Comparison of ENCODE assay signal across 9 cellular contexts in genomic region chr18:63788447-63789096, GRCh38. TPM values are rescaled to one million over a fixed set of nuclear protein-coding genes. Genes with fewer than 3 reads are reported as not detected.
DNase-seq lines count a peak whose midpoint lies in the region; ATAC-seq lines count a peak whose summit lies in the region.
"Had no signal": no experiment of that assay in that cellular context is flagged by ENCODE, and none has a peak within 500 bp of the region (broad histone marks: within the 10 kb centered on the region; RNA-seq: fewer than 3 reads in every experiment).

No MANE protein-coding gene starts in this region.

- peaks cover 10% of the 10 kb centered on the region for H3K4me1 Mint-ChIP-seq in activated T-cell treated with anti-CD3 and anti-CD28 coated beads, Interleukin-2, amount 50 U/mL, for 24 hours (ENCODE audit: low read depth)
- H3K4me1 Mint-ChIP-seq: neural crest cell had no signal

- no peak overlapping the region for H3K27ac ChIP-seq in mesenchymal stem cell (ENCODE audit: low read length, poor library complexity, severe bottlenecking)

- no peak overlapping the region for H2BK5ac ChIP-seq in mesenchymal stem cell (ENCODE audit: low read depth, low read length, poor library complexity, severe bottlenecking)

- H3K36me3 ChIP-seq in mesenchymal stem cell (ENCODE audit: control insufficient read depth in 1 of 2, insufficient read depth in 2 of 2, low read depth in 1 of 2, low read length in 2 of 2), result no peaks in the 10 kb centered on the region

- no peak overlapping the region for H3K18ac ChIP-seq in mesenchymal stem cell (ENCODE audit: low read depth in 1 of 2, low read length in 2 of 2)

- no peak overlapping the region for H3K4me2 ChIP-seq in mesenchymal stem cell (ENCODE audit: low read length, poor library complexity, severe bottlenecking)

- no peak overlapping the region for H3K9ac ChIP-seq in mesenchymal stem cell (ENCODE audit: low read length)

- H2AFZ ChIP-seq in mesenchymal stem cell (ENCODE audit: low read depth, low read length), result no peak overlapping the region

- H3K4me3 Mint-ChIP-seq in activated T-cell treated with anti-CD3 and anti-CD28 coated beads, Interleukin-2, amount 50 U/mL, for 24 hours, result no peak overlapping the region
- H3K4me3 Mint-ChIP-seq: neural crest cell had no signal

- H3K27ac Mint-ChIP-seq in activated T-cell treated with anti-CD3 and anti-CD28 coated beads, Interleukin-2, amount 50 U/mL, for 24 hours, result no peak overlapping the region

- no peak overlapping the region for H4K91ac ChIP-seq in mesenchymal stem cell (ENCODE audit: low read length)

- H3K4ac ChIP-seq in mesenchymal stem cell (ENCODE audit: low read depth in 1 of 2, low read length in 2 of 2), result no peak overlapping the region

- 15% methylated on average over 2 of the region's 3 CpGs for WGBS in mesenchymal stem cell

- H3K23ac ChIP-seq in mesenchymal stem cell (ENCODE audit: low read length in 2 of 2), result no peak overlapping the region

- no peak overlapping the region for H2BK15ac ChIP-seq in mesenchymal stem cell (ENCODE audit: low read depth, poor library complexity, severe bottlenecking)

- H3K79me1 ChIP-seq in mesenchymal stem cell (replicated peaks; ENCODE audit: low read length, poor library complexity, severe bottlenecking), result no peaks in the 10 kb centered on the region

- H4K8ac ChIP-seq in mesenchymal stem cell (ENCODE audit: low read length), result no peak overlapping the region

- peaks cover 3% of the 10 kb centered on the region for H3K27me3 Mint-ChIP-seq in activated T-cell treated with anti-CD3 and anti-CD28 coated beads, Interleukin-2, amount 50 U/mL, for 24 hours

- no peaks in the 10 kb centered on the region for H3K27me3 ChIP-seq in mesenchymal stem cell (ENCODE audit: control insufficient read depth in 1 of 2, insufficient read depth in 1 of 2, low read length in 2 of 2)

- no peak overlapping the region for H3K4me3 ChIP-seq in mesenchymal stem cell (ENCODE audit: insufficient read depth in 1 of 2, low read depth in 1 of 2, low read length in 2 of 2)

- H3K9me3 ChIP-seq in mesenchymal stem cell (ENCODE audit: control insufficient read depth, low read length), result no peaks in the 10 kb centered on the region

- peak; percentile 87 to 89 for DNase-seq in Kasumi-1 (lab: John Stamatoyannopoulos, UW)
- DNase-seq in activated T-cell treated with anti-CD3 and anti-CD28 coated beads, Interleukin-2, amount 50 U/mL, for 24 hours, result peak; percentile 42
- peak; percentile 84 for DNase-seq in mesenchymal stem cell
- DNase-seq in NCI-H1105 (lab: John Stamatoyannopoulos, UW), result no peak
- no peak for DNase-seq in retina

- no peak overlapping the region for H2AK5ac ChIP-seq in mesenchymal stem cell (ENCODE audit: low read length, severe bottlenecking)

- no peak overlapping the region for H2BK120ac ChIP-seq in mesenchymal stem cell (ENCODE audit: low read depth, low read length)

- H2BK12ac ChIP-seq in mesenchymal stem cell (ENCODE audit: low read length in 2 of 2), result no peak overlapping the region

- H3K9me3 Mint-ChIP-seq in activated T-cell treated with anti-CD3 and anti-CD28 coated beads, Interleukin-2, amount 50 U/mL, for 24 hours, result peaks cover 2% of the 10 kb centered on the region
- H3K9me3 Mint-ChIP-seq: neural crest cell had no signal

- H3K14ac ChIP-seq in mesenchymal stem cell (ENCODE audit: low read length in 2 of 2), result no peak overlapping the region

- H3K4me1 ChIP-seq in mesenchymal stem cell (ENCODE audit: control insufficient read depth, insufficient read depth, low read depth, low read length), result no peaks in the 10 kb centered on the region

- ATAC-seq in GM18870 (IDR thresholded peaks at IDR 0.05; ENCODE audit: unreplicated experiment) (peak; percentile 72), HG02884 (IDR thresholded peaks at IDR 0.05; ENCODE audit: unreplicated experiment) (no peak), GM21529 (IDR thresholded peaks at IDR 0.05; ENCODE audit: unreplicated experiment) (no peak)

- H3K36me3 Mint-ChIP-seq in activated T-cell treated with anti-CD3 and anti-CD28 coated beads, Interleukin-2, amount 50 U/mL, for 24 hours (ENCODE audit: low read depth), result no peaks in the 10 kb centered on the region

RNA-seq across cellular contexts. Expression of gene SERPINB7, which starts 13.4 kb away (rescaled TPM):
- 0.33 TPM for polyA plus RNA-seq in mesenchymal stem cell (2013, experiment 1 of 2)
- 0.37 TPM for polyA plus RNA-seq in mesenchymal stem cell (2013, experiment 2 of 2)

Comparison
In these comparisons a context has a peak if more than half of its experiments do, and no peak if none do; other contexts are left out.
1. DNase-seq: peak in Kasumi-1 (2 of 2), activated T-cell treated with anti-CD3 and anti-CD28 coated beads, Interleukin-2, amount 50 U/mL, for 24 hours (single experiment) and mesenchymal stem cell (single experiment); none in NCI-H1105 (single experiment) and retina (single experiment).